32 cellular contexts compared by ENCODE assay signal in the genomic region with DNA sequence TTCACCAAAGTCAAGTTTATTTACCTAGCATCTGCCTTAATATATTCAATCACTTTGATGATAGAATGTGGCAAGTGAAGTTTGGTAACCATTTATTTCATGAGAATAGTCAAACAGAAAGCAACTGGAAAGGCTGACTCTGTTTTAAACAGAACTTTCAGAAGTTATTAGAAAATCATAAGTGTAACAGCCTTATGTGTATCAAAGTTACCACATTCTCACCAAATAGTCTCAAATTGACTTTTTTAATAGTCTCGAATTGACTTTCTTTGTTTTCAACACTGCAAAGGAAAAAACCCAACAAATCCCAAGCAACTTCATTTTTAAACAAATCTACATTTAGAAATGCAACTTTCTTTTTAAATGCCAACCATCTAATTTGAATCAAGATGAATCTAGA. TPM values are rescaled to one million over a fixed set of nuclear protein-coding genes. Genes with fewer than 3 reads are reported as not detected.
DNase-seq lines count a peak whose midpoint lies in the region; ATAC-seq, FAIRE-seq and TF ChIP-seq lines count a peak whose summit lies in the region.
"Had no signal": no experiment of that assay in that cellular context is flagged by ENCODE, and none has a peak within 500 bp of the region (broad histone marks: within the 10 kb centered on the region; RNA-seq: fewer than 3 reads in every experiment).

No MANE protein-coding gene starts in this region.

- no peak for TF ChIP-seq CTCF in GM20000 (IDR thresholded peaks at IDR 0.05; ENCODE audit: extremely low read depth, missing control alignments)

- H3K27ac Mint-ChIP-seq in activated T-cell treated with anti-CD3 and anti-CD28 coated beads, Interleukin-2, amount 50 U/mL, for 24 hours, result peak overlapping the region; percentile 93
- peak overlapping the region; percentile 59 for H3K27ac Mint-ChIP-seq in activated naive CD8-positive, alpha-beta T cell treated with anti-CD3 and anti-CD28 coated beads, Interleukin-2, amount 50 U/mL, for 24 hours
- H3K27ac Mint-ChIP-seq: activated naive CD8-positive, alpha-beta T cell treated with anti-CD3 and anti-CD28 coated beads, Interleukin-2, amount 10 ng/mL, durations not matched to agents 7 days and 5 days; B cell; CD8-positive, alpha-beta memory T cell; dendritic cell treated with granulocyte-macrophage colony-stimulating factor and Interleukin-4, amounts not matched to agents 40 ng/mL and 50 ng/mL, for 4 days; IgD-negative memory B cell; nephron progenitor cell had no signal

- no peak for FAIRE-seq in GM12891 (lab: Jason Lieb, UNC)
- FAIRE-seq: astrocyte, frontal cortex, H1, small intestine had no signal

- 0 out of 2 replicates have a peak, but pooled peaks have one; percentile 1 for TF ChIP-seq POLR2A in GM12891 (IDR thresholded peaks at IDR 0.05; ENCODE audit: low read depth, low read length)

- ATAC-seq in activated naive CD8-positive, alpha-beta T cell treated with anti-CD3 and anti-CD28 coated beads, Interleukin-2, amount 50 U/mL, for 24 hours, result peak; percentile 40
- no peak for ATAC-seq in HG03095 (IDR thresholded peaks at IDR 0.05; ENCODE audit: unreplicated experiment)
- ATAC-seq: Panc1 had no signal

- H3K36me3 Mint-ChIP-seq in activated T-cell treated with anti-CD3 and anti-CD28 coated beads, Interleukin-2, amount 50 U/mL, for 24 hours (ENCODE audit: low read depth), result peaks cover 96% of the 10 kb centered on the region
- peaks cover 95% of the 10 kb centered on the region for H3K36me3 Mint-ChIP-seq in activated naive CD8-positive, alpha-beta T cell treated with anti-CD3 and anti-CD28 coated beads, Interleukin-2, amount 50 U/mL, for 24 hours (ENCODE audit: low read depth)

- H3K4me3 Mint-ChIP-seq in activated T-cell treated with anti-CD3 and anti-CD28 coated beads, Interleukin-2, amount 50 U/mL, for 24 hours, result peak overlapping the region; percentile 48
- H3K4me3 Mint-ChIP-seq in activated naive CD8-positive, alpha-beta T cell treated with anti-CD3 and anti-CD28 coated beads, Interleukin-2, amount 50 U/mL, for 24 hours, result no peak overlapping the region
- H3K4me3 Mint-ChIP-seq: activated naive CD8-positive, alpha-beta T cell treated with anti-CD3 and anti-CD28 coated beads, Interleukin-2, amount 10 ng/mL, durations not matched to agents 7 days and 5 days; B cell; CD8-positive, alpha-beta memory T cell; dendritic cell treated with granulocyte-macrophage colony-stimulating factor and Interleukin-4, amounts not matched to agents 40 ng/mL and 50 ng/mL, for 4 days; IgD-negative memory B cell; nephron progenitor cell had no signal

- H3K4me1 Mint-ChIP-seq in activated T-cell treated with anti-CD3 and anti-CD28 coated beads, Interleukin-2, amount 50 U/mL, for 24 hours (ENCODE audit: low read depth), result peaks cover 65% of the 10 kb centered on the region
- peaks cover 52% of the 10 kb centered on the region for H3K4me1 Mint-ChIP-seq in activated naive CD8-positive, alpha-beta T cell treated with anti-CD3 and anti-CD28 coated beads, Interleukin-2, amount 50 U/mL, for 24 hours
- H3K4me1 Mint-ChIP-seq: nephron progenitor cell had no signal

- DNase-seq in activated T-cell treated with anti-CD3 and anti-CD28 coated beads, Interleukin-2, amount 50 U/mL, for 24 hours, result no peak
- no peak for DNase-seq in activated T-cell treated with anti-CD3 and anti-CD28 coated beads, Interleukin-2, amount 50 U/mL, for 1 hour
- DNase-seq in GM12891 (ENCODE audit: insufficient read length, low spot score), result no peak
- DNase-seq in GM20000 (ENCODE audit: low spot score), result peak; percentile 16
- DNase-seq in activated naive CD8-positive, alpha-beta T cell treated with anti-CD3 and anti-CD28 coated beads, Interleukin-2, amount 50 U/mL, for 24 hours, result no peak
- DNase-seq in NCI-H526 (lab: John Stamatoyannopoulos, UW), result no peak
- DNase-seq in NCI-H524 treated with DMSO at 0.1 percent for 48 hours (lab: John Stamatoyannopoulos, UW), result no peak
- DNase-seq: activated CD4-positive, alpha-beta T cell treated with anti-CD3 and anti-CD28 coated beads, Interleukin-2, amount 50 U/mL, for 4 hours; activated naive CD8-positive, alpha-beta T cell treated with anti-CD3 and anti-CD28 coated beads, Interleukin-2, amount 10 ng/mL, durations not matched to agents 7 days and 5 days; caudate nucleus; CD8-positive, alpha-beta memory T cell; DMS153; NCI-H1092 treated with DMSO at 0.1 percent for 48 hours; NCI-H1930; NCI-H526 treated with DMSO at 0.1 percent for 48 hours; nephron progenitor cell; ovary; retina; SHP77 treated with DMSO at 0.1 percent for 48 hours; small intestine; stimulated activated CD4-positive, alpha-beta T cell treated with anti-CD3 and anti-CD28 coated beads, Interleukin-1b, Interleukin-23, amount 100 ng/mL, for 48 hours; stimulated activated CD8-positive, alpha-beta memory T cell treated with anti-CD3 and anti-CD28 coated beads, Interleukin-4, amount 100 ng/mL, for 48 hours; T-helper 9 cell; transverse colon had no signal

- H3K9me3 Mint-ChIP-seq in activated T-cell treated with anti-CD3 and anti-CD28 coated beads, Interleukin-2, amount 50 U/mL, for 24 hours, result peaks cover 1% of the 10 kb centered on the region
- peaks cover 4% of the 10 kb centered on the region for H3K9me3 Mint-ChIP-seq in activated naive CD8-positive, alpha-beta T cell treated with anti-CD3 and anti-CD28 coated beads, Interleukin-2, amount 50 U/mL, for 24 hours
- H3K9me3 Mint-ChIP-seq: activated naive CD8-positive, alpha-beta T cell treated with anti-CD3 and anti-CD28 coated beads, Interleukin-2, amount 10 ng/mL, durations not matched to agents 7 days and 5 days; CD8-positive, alpha-beta memory T cell; dendritic cell treated with granulocyte-macrophage colony-stimulating factor and Interleukin-4, amounts not matched to agents 40 ng/mL and 50 ng/mL, for 4 days; IgD-negative memory B cell; nephron progenitor cell had no signal

- no peaks in the 10 kb centered on the region for H3K27me3 Mint-ChIP-seq in activated T-cell treated with anti-CD3 and anti-CD28 coated beads, Interleukin-2, amount 50 U/mL, for 24 hours
- H3K27me3 Mint-ChIP-seq in activated naive CD8-positive, alpha-beta T cell treated with anti-CD3 and anti-CD28 coated beads, Interleukin-2, amount 50 U/mL, for 24 hours, result no peaks in the 10 kb centered on the region
- H3K27me3 Mint-ChIP-seq: activated naive CD8-positive, alpha-beta T cell treated with anti-CD3 and anti-CD28 coated beads, Interleukin-2, amount 10 ng/mL, durations not matched to agents 7 days and 5 days; B cell; CD8-positive, alpha-beta memory T cell; dendritic cell treated with granulocyte-macrophage colony-stimulating factor and Interleukin-4, amounts not matched to agents 40 ng/mL and 50 ng/mL, for 4 days; IgD-negative memory B cell had no signal

TF ChIP-seq in GM12891, 5 proteins besides CTCF, POLR2A, EP300 and RAD21:
- no peak for TF ChIP-seq SPI1 (IDR thresholded peaks at IDR 0.05; ENCODE audit: low read depth, low read length)
- TF ChIP-seq POLR2AphosphoS5 (IDR thresholded peaks at IDR 0.05; ENCODE audit: low read depth, low read length), result no peak
- no peak for TF ChIP-seq TAF1 (IDR thresholded peaks at IDR 0.05; ENCODE audit: low read depth, low read length)
- TF ChIP-seq POU2F2 (IDR thresholded peaks at IDR 0.05; ENCODE audit: low read depth, low read length), result no peak
- TF ChIP-seq PAX5 (IDR thresholded peaks at IDR 0.05; ENCODE audit: insufficient read depth, low read length, severe bottlenecking), result no peak
TF ChIP-seq in GM12891: peak in this region for 0.

RNA-seq across cellular contexts. Expression of a gene that starts 29.5 kb away (rescaled TPM):
- 46.3 TPM for polyA plus RNA-seq in GM12891 (2012; ENCODE audit: low read depth, missing spikeins)
